In the genomic region with DNA sequence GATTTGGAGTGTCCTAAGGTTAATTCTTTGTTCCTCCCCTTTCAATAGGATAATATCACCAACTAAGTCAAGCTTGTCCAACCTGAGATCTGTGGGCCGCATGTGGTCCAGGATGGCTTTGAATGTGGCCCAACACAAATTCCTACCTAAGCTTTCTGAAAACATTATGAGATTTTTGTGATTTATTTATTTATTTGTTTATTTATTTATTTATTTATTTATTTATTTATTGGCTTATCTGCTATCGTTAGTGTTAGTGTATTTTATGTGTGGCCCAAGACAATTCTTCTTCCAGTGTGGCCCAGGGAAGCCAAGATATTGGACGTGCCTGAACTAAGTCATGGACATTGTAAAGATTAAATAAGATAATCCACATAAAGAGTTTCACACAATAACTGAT, we compare ENCODE assay signal across 8 cellular contexts.
"Had no signal": no experiment of that assay in that cellular context is flagged by ENCODE, and none has a peak within 500 bp of the region (broad histone marks: within the 10 kb centered on the region; RNA-seq: fewer than 3 reads in every experiment).

No MANE protein-coding gene starts in this region.

- DNase-seq: GDM1, GF-D8 had no signal

- ATAC-seq: GM12878 had no signal

- H3K4me3 ChIP-seq: GM12878 had no signal

- FAIRE-seq: G401.6, GM12878, GM12891, GM12892, GM18507, GM19239 had no signal
